Comparison of ENCODE assay signal across 14 cellular contexts in the genomic region with DNA sequence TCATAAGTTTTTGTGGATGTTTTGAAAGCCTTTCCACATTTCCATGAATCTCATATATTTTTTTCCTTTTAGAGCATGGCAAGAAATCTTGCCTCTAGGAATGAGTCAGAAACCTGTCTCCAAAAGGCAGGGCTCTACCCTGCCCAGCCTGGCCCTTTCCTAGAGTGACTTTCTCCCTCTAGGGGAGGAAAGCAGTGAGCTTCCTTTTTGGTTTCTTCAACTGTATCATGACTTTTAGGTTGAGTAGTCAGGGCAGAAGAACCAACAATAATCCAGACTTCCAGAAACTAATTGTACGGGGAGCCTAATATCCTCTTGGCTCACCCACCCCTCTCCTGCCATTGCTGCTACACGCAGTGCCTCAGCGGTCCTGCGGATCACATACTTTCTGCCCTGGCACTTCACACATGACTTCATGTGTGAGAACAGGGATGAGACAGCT.
DNase-seq lines count a peak whose midpoint lies in the region; ATAC-seq and TF ChIP-seq lines count a peak whose summit lies in the region.
"Had no signal": no experiment of that assay in that cellular context is flagged by ENCODE, and none has a peak within 500 bp of the region (broad histone marks: within the 10 kb centered on the region; RNA-seq: fewer than 3 reads in every experiment).

No MANE protein-coding gene starts in this region.

- no peak overlapping the region for H2AFZ ChIP-seq in Karpas-422 (ENCODE audit: low read length)

- no peak overlapping the region for H2BK15ac ChIP-seq in mesendoderm (replicated peaks; ENCODE audit: low read depth)

- ATAC-seq in HG02840 (IDR thresholded peaks at IDR 0.05; ENCODE audit: low FRiP score, unreplicated experiment) = no peak
- ATAC-seq: activated CD4-positive, alpha-beta T cell treated with anti-CD3 and anti-CD28 coated beads for 36 hours had no signal

- H4K8ac ChIP-seq in mesendoderm (ENCODE audit: low read depth, low read length) = no peak overlapping the region

- DNase-seq in Caki2 (ENCODE audit: low read depth) (peak; percentile 82), M059J (ENCODE audit: low read depth) (peak; percentile 72), mesendoderm (peak; percentile 60), NCI-H2107 (lab: John Stamatoyannopoulos, UW) (no peak), Karpas-422 (no peak), suprapubic skin (ENCODE audit: low spot score in 2 of 2) (no peak)
- DNase-seq: activated CD4-positive, alpha-beta T cell treated with anti-CD3 and anti-CD28 coated beads for 36 hours; activated effector memory CD4-positive, alpha-beta T cell treated with Interleukin-2 at 50 U/mL for 16 hours; CD4-positive, CD25-positive, alpha-beta regulatory T cell; KG1; NCI-H2171 treated with DMSO at 0.1 percent for 48 hours; SHP77 treated with DMSO at 0.1 percent for 48 hours had no signal

- H3K9me3 ChIP-seq in endocrine pancreas (ENCODE audit: control insufficient read depth, low read length) (no peaks in the 10 kb centered on the region), Karpas-422 (ENCODE audit: low read length) (no peaks in the 10 kb centered on the region), suprapubic skin (no peaks in the 10 kb centered on the region)

- H3K4ac ChIP-seq in mesendoderm (ENCODE audit: low read depth, low read length) = no peak overlapping the region

- H4K20me1 ChIP-seq in Karpas-422 (ENCODE audit: insufficient read depth, low read depth, low read length) = no peaks in the 10 kb centered on the region

- H3K4me2 ChIP-seq in mesendoderm (ENCODE audit: low read length) (no peak overlapping the region), Karpas-422 (ENCODE audit: low read depth, low read length, poor library complexity, severe bottlenecking) (no peak overlapping the region)

- H3K4me1 ChIP-seq in endocrine pancreas (ENCODE audit: control insufficient read depth, insufficient read depth, low read length) (peaks cover 24% of the 10 kb centered on the region), mesendoderm (ENCODE audit: control insufficient read depth, low read depth, low read length) (no peaks in the 10 kb centered on the region), Karpas-422 (ENCODE audit: low read length) (no peaks in the 10 kb centered on the region), suprapubic skin (no peaks in the 10 kb centered on the region)

- no peak overlapping the region for H3K56ac ChIP-seq in mesendoderm (ENCODE audit: low read length)

- TF ChIP-seq POLR2A in suprapubic skin (IDR thresholded peaks at IDR 0.05) = no peak

- no peak overlapping the region for H3K23ac ChIP-seq in mesendoderm (ENCODE audit: low read length)

- H2BK120ac ChIP-seq in mesendoderm (ENCODE audit: low read depth, low read length) = no peak overlapping the region

- no peak for TF ChIP-seq CTCF in suprapubic skin (IDR thresholded peaks at IDR 0.05)

- H2BK5ac ChIP-seq in mesendoderm (ENCODE audit: low read length) = no peak overlapping the region

- H4K5ac ChIP-seq in mesendoderm (ENCODE audit: low read length) = no peak overlapping the region

- no peak overlapping the region for H3K9ac ChIP-seq in endocrine pancreas (ENCODE audit: control insufficient read depth, insufficient read depth, low read length)
- H3K9ac ChIP-seq in mesendoderm (ENCODE audit: low read length) = no peak overlapping the region
- H3K9ac ChIP-seq in Karpas-422 (ENCODE audit: low read length) = no peak overlapping the region

- H3K9me2 ChIP-seq in Karpas-422 (replicated peaks; ENCODE audit: insufficient read depth, low read length) = no peaks in the 10 kb centered on the region

- no peaks in the 10 kb centered on the region for H3K79me1 ChIP-seq in mesendoderm (ENCODE audit: low read length)

- H3K27ac ChIP-seq in mesendoderm (ENCODE audit: low read depth, low read length) (no peak overlapping the region), Karpas-422 (ENCODE audit: low read length) (no peak overlapping the region), suprapubic skin (no peak overlapping the region)

- no CpG with 5 or more reads among the region's 4 CpGs for whole genome bisulfite sequencing in mesendoderm (ENCODE audit: extremely low coverage, insufficient coverage, low lambda C conversion rate)
- WGBS in suprapubic skin = 85% methylated on average over 4 of the region's 4 CpGs

- in situ Hi-C loops in Caki2 (cut with HindIII; ENCODE audit: low pct_unique_long_range_greater_than_20kb, low sequenced_read_pairs) = no loop called here

- H3K79me2 ChIP-seq in mesendoderm (ENCODE audit: control insufficient read depth, insufficient read depth, low read length) = no peaks in the 10 kb centered on the region
- no peaks in the 10 kb centered on the region for H3K79me2 ChIP-seq in Karpas-422 (ENCODE audit: low read length)

- no peak overlapping the region for H2AK5ac ChIP-seq in mesendoderm (ENCODE audit: low read length)

- H3K18ac ChIP-seq in mesendoderm (ENCODE audit: low read length) = no peak overlapping the region

- H3K27me3 ChIP-seq in endocrine pancreas (ENCODE audit: control insufficient read depth, insufficient read depth, low read length) = no peaks in the 10 kb centered on the region
- no peaks in the 10 kb centered on the region for H3K27me3 ChIP-seq in mesendoderm (ENCODE audit: insufficient read depth, low read length, poor library complexity)
- H3K27me3 ChIP-seq in Karpas-422 (ENCODE audit: low read length) = no peaks in the 10 kb centered on the region
- no peaks in the 10 kb centered on the region for H3K27me3 ChIP-seq in suprapubic skin

- no peaks in the 10 kb centered on the region for H3K36me3 ChIP-seq in endocrine pancreas (ENCODE audit: control insufficient read depth, insufficient read depth, low read length)
- no peaks in the 10 kb centered on the region for H3K36me3 ChIP-seq in mesendoderm (ENCODE audit: control insufficient read depth, insufficient read depth, low read length)
- no peaks in the 10 kb centered on the region for H3K36me3 ChIP-seq in Karpas-422 (ENCODE audit: insufficient read depth, low read length)
- H3K36me3 ChIP-seq in suprapubic skin = no peaks in the 10 kb centered on the region

- H3K4me3 ChIP-seq in endocrine pancreas (ENCODE audit: control insufficient read depth, insufficient read depth, low read length) = peak overlapping the region; percentile 44
- no peak overlapping the region for H3K4me3 ChIP-seq in mesendoderm (ENCODE audit: low read length)
- H3K4me3 ChIP-seq in Karpas-422 (ENCODE audit: low read length) = no peak overlapping the region
- no peak overlapping the region for H3K4me3 ChIP-seq in suprapubic skin

- TF ChIP-seq EP300 in suprapubic skin (IDR thresholded peaks at IDR 0.05) = no peak

Comparison
In these comparisons a context has a peak if more than half of its experiments do, and no peak if none do; other contexts are left out.
1. DNase-seq: peak in Caki2 (single experiment), M059J (single experiment) and mesendoderm (single experiment); none in NCI-H2107 (single experiment), Karpas-422 (single experiment) and suprapubic skin (0 of 2).